In the genomic region with DNA sequence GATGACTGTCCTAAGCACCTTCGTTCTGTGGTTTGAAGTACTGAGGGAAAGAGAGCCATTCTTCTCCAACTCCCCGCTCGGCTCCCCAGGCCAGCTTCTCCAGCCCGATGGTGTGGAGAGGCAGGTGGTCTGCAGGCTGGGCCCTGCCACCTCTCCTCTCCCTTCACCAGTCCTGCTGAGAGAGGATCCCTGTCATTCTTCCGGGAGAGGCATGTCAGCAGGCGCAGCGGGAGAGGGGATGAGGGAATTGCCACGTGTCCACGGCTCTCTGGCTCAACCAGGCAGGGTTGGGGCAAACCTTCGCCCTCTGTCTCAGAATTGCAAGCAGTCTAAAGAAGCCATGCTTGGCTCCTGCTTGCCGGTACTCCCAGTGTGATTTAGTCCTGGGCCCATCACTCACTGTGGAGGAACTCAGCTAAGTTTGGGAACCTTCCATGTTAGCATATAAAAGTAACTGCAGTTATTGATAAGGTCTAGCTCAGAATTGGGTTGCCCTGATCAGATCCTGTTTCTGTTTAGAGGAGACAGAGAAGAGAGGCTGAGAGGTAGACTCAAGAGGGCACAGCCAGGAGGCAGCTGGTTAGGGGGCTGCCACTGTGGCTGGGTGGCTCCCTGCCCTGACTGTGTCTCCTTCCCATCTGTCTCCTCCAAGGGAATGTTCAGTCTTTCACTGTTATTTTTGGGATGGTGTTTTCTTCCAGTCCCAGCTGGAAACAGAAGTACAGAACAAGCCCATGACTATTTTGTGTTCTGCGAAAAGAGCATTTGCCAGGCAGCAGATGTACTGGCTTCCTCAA, we compare ENCODE assay signal across 20 cellular contexts. TPM values are rescaled to one million over a fixed set of nuclear protein-coding genes. Genes with fewer than 3 reads are reported as not detected.
DNase-seq lines count a peak whose midpoint lies in the region; ATAC-seq and TF ChIP-seq lines count a peak whose summit lies in the region.
"Had no signal": no experiment of that assay in that cellular context is flagged by ENCODE, and none has a peak within 500 bp of the region (broad histone marks: within the 10 kb centered on the region; RNA-seq: fewer than 3 reads in every experiment).

No MANE protein-coding gene starts in this region.

- H3K27ac ChIP-seq in CD4-positive, alpha-beta T cell (ENCODE audit: low read depth, low read length): no peak overlapping the region
- peak overlapping the region; percentile 49 for H3K27ac ChIP-seq in neural progenitor cell
- no peak overlapping the region for H3K27ac ChIP-seq in upper lobe of left lung
- H3K27ac ChIP-seq: GM23248, left lung, parathyroid adenoma had no signal

- peak; percentile 21 for ATAC-seq in activated CD4-positive, alpha-beta T cell treated with anti-CD3 and anti-CD28 coated beads for 36 hours
- no peak for ATAC-seq in CD4-positive, alpha-beta T cell (ENCODE audit: poor library complexity)
- peak; percentile 38 for ATAC-seq in activated naive CD8-positive, alpha-beta T cell treated with anti-CD3 and anti-CD28 coated beads, Interleukin-2, amount 10 ng/mL, durations not matched to agents 7 days and 5 days (ENCODE audit: low read depth)
- ATAC-seq in GM19395 (IDR thresholded peaks at IDR 0.05; ENCODE audit: unreplicated experiment) (no peak), upper lobe of left lung (ENCODE audit: low FRiP score in 2 of 2) (no peak)
- ATAC-seq: esophagus mucosa, left lung, mucosa of descending colon had no signal

- H3K4me2 ChIP-seq in neural progenitor cell: peak overlapping the region; percentile 62

- H3K4me1 Mint-ChIP-seq in activated CD4-positive, alpha-beta T cell treated with anti-CD3 and anti-CD28 coated beads for 36 hours: peaks cover 76% of the 10 kb centered on the region
- H3K4me1 Mint-ChIP-seq in CD4-positive, alpha-beta T cell (ENCODE audit: low read depth): peaks cover 90% of the 10 kb centered on the region
- peaks cover 21% of the 10 kb centered on the region for H3K4me1 Mint-ChIP-seq in activated naive CD8-positive, alpha-beta T cell treated with anti-CD3 and anti-CD28 coated beads, Interleukin-2, amount 10 ng/mL, durations not matched to agents 7 days and 5 days
- peaks cover 70% of the 10 kb centered on the region for H3K4me1 Mint-ChIP-seq in neural progenitor cell

- WGBS in upper lobe of left lung, 2 donors: 68 to 73% methylated on average over 7 to 12 of the region's 12 CpGs

- H3K27ac Mint-ChIP-seq in activated CD4-positive, alpha-beta T cell treated with anti-CD3 and anti-CD28 coated beads for 36 hours: peak overlapping the region; percentile 66
- H3K27ac Mint-ChIP-seq in CD4-positive, alpha-beta T cell: peak overlapping the region; percentile 69
- H3K27ac Mint-ChIP-seq in activated naive CD8-positive, alpha-beta T cell treated with anti-CD3 and anti-CD28 coated beads, Interleukin-2, amount 10 ng/mL, durations not matched to agents 7 days and 5 days: peak overlapping the region; percentile 54
- peak overlapping the region; percentile 98 for H3K27ac Mint-ChIP-seq in neural progenitor cell

- no peak overlapping the region for H3K4me3 ChIP-seq in neural progenitor cell
- H3K4me3 ChIP-seq in upper lobe of left lung: no peak overlapping the region
- H3K4me3 ChIP-seq: GM23248, left lung, mucosa of descending colon, skin epidermis had no signal

- no peak for TF ChIP-seq POLR2A in upper lobe of left lung (IDR thresholded peaks at IDR 0.05)

- H3K27me3 Mint-ChIP-seq in activated CD4-positive, alpha-beta T cell treated with anti-CD3 and anti-CD28 coated beads for 36 hours: no peaks in the 10 kb centered on the region
- H3K27me3 Mint-ChIP-seq in CD4-positive, alpha-beta T cell: no peaks in the 10 kb centered on the region
- peaks cover 8% of the 10 kb centered on the region for H3K27me3 Mint-ChIP-seq in activated naive CD8-positive, alpha-beta T cell treated with anti-CD3 and anti-CD28 coated beads, Interleukin-2, amount 10 ng/mL, durations not matched to agents 7 days and 5 days
- H3K27me3 Mint-ChIP-seq in neural progenitor cell (ENCODE audit: insufficient read depth, low read depth): peaks cover 3% of the 10 kb centered on the region
- H3K27me3 Mint-ChIP-seq: central memory CD8-positive, alpha-beta T cell had no signal

- H3K9me3 ChIP-seq in CD4-positive, alpha-beta T cell (ENCODE audit: control insufficient read depth, low read length): no peaks in the 10 kb centered on the region
- H3K9me3 ChIP-seq in neural progenitor cell (ENCODE audit: low read depth) (no peaks in the 10 kb centered on the region), upper lobe of left lung (no peaks in the 10 kb centered on the region)
- H3K9me3 ChIP-seq: left lung, mucosa of descending colon had no signal

- peaks cover 28% of the 10 kb centered on the region for H3F3A ChIP-seq in neural progenitor cell (ENCODE audit: low read depth)

- no peak overlapping the region for H3K9ac ChIP-seq in neural progenitor cell
- H3K9ac ChIP-seq: GM23248, parathyroid adenoma had no signal

- H3K4me3 Mint-ChIP-seq in activated CD4-positive, alpha-beta T cell treated with anti-CD3 and anti-CD28 coated beads for 36 hours: peak overlapping the region; percentile 7
- H3K4me3 Mint-ChIP-seq in CD4-positive, alpha-beta T cell: peak overlapping the region; percentile 59
- peak overlapping the region; percentile 30 for H3K4me3 Mint-ChIP-seq in activated naive CD8-positive, alpha-beta T cell treated with anti-CD3 and anti-CD28 coated beads, Interleukin-2, amount 10 ng/mL, durations not matched to agents 7 days and 5 days
- H3K4me3 Mint-ChIP-seq in neural progenitor cell: peak overlapping the region; percentile 73
- H3K4me3 Mint-ChIP-seq: central memory CD8-positive, alpha-beta T cell had no signal

- no peak for TF ChIP-seq EP300 in upper lobe of left lung (IDR thresholded peaks at IDR 0.05)

- H3K9me3 Mint-ChIP-seq in activated CD4-positive, alpha-beta T cell treated with anti-CD3 and anti-CD28 coated beads for 36 hours (ENCODE audit: low read depth): no peaks in the 10 kb centered on the region
- H3K9me3 Mint-ChIP-seq in CD4-positive, alpha-beta T cell: no peaks in the 10 kb centered on the region
- H3K9me3 Mint-ChIP-seq in activated naive CD8-positive, alpha-beta T cell treated with anti-CD3 and anti-CD28 coated beads, Interleukin-2, amount 10 ng/mL, durations not matched to agents 7 days and 5 days: no peaks in the 10 kb centered on the region
- peaks cover 8% of the 10 kb centered on the region for H3K9me3 Mint-ChIP-seq in neural progenitor cell
- H3K9me3 Mint-ChIP-seq: central memory CD8-positive, alpha-beta T cell had no signal

- peaks cover 5% of the 10 kb centered on the region for H3K36me3 Mint-ChIP-seq in activated CD4-positive, alpha-beta T cell treated with anti-CD3 and anti-CD28 coated beads for 36 hours (ENCODE audit: low read depth)
- H3K36me3 Mint-ChIP-seq in CD4-positive, alpha-beta T cell (ENCODE audit: low read depth): peaks cover 30% of the 10 kb centered on the region
- peaks cover 13% of the 10 kb centered on the region for H3K36me3 Mint-ChIP-seq in activated naive CD8-positive, alpha-beta T cell treated with anti-CD3 and anti-CD28 coated beads, Interleukin-2, amount 10 ng/mL, durations not matched to agents 7 days and 5 days
- peaks cover 15% of the 10 kb centered on the region for H3K36me3 Mint-ChIP-seq in neural progenitor cell

- peaks cover 58% of the 10 kb centered on the region for H3K4me1 ChIP-seq in neural progenitor cell
- H3K4me1 ChIP-seq in upper lobe of left lung: peaks cover 0 to 7% (median 0%) of the 10 kb centered on the region in 4 donors
- H3K4me1 ChIP-seq: parathyroid adenoma had no signal

- H3K27me3 ChIP-seq in CD4-positive, alpha-beta T cell (ENCODE audit: control insufficient read depth, insufficient read depth, low read length): no peaks in the 10 kb centered on the region
- no peaks in the 10 kb centered on the region for H3K27me3 ChIP-seq in neural progenitor cell
- peaks cover 0 to 1% (median 0%) of the 10 kb centered on the region in 4 donors for H3K27me3 ChIP-seq in upper lobe of left lung

- H3K79me2 ChIP-seq in neural progenitor cell (ENCODE audit: low read depth): peaks cover 52% of the 10 kb centered on the region
- H3K79me2 ChIP-seq: parathyroid adenoma had no signal

- CTCF ChIA-PET in activated CD4-positive, alpha-beta T cell treated with anti-CD3 and anti-CD28 coated beads for 36 hours (lab: Charles Lee): interaction anchor here (0.7 to 1.5 kb wide), 5 partner anchors 9 to 111 kb away, joined by 3 to 7 read pairs (median 5); a partner anchor contains a TSS
- CTCF ChIA-PET in CD4-positive, alpha-beta T cell (lab: Charles Lee): interaction anchor here (1.2 kb wide), 1 partner anchor 16 kb away, joined by 4 read pairs; no protein-coding TSS in a partner anchor

- intact Hi-C loops in activated CD4-positive, alpha-beta T cell treated with anti-CD3 and anti-CD28 coated beads for 36 hours (cut with DNase I, micrococcal nuclease): no loop called here
- intact Hi-C loops in CD4-positive, alpha-beta T cell (cut with DNase I, micrococcal nuclease): no loop called here

- no peaks in the 10 kb centered on the region for H3K36me3 ChIP-seq in neural progenitor cell
- H3K36me3 ChIP-seq in upper lobe of left lung: no peaks in the 10 kb centered on the region
- H3K36me3 ChIP-seq: left lung had no signal

- POLR2A ChIA-PET in activated CD4-positive, alpha-beta T cell treated with anti-CD3 and anti-CD28 coated beads for 36 hours (lab: Charles Lee): interaction anchor here (1.2 kb wide), 2 partner anchors 9 to 17 kb away, joined by 3 read pairs; a partner anchor contains a TSS
- POLR2A ChIA-PET in CD4-positive, alpha-beta T cell (lab: Charles Lee): interaction anchor here (0.6 to 1.5 kb wide), 4 partner anchors 9 to 110 kb away, joined by 3 to 7 read pairs (median 4); a partner anchor contains a TSS
- POLR2A ChIA-PET in activated naive CD8-positive, alpha-beta T cell treated with anti-CD3 and anti-CD28 coated beads, Interleukin-2, amount 10 ng/mL, durations not matched to agents 7 days and 5 days (lab: Charles Lee): interaction anchor here (0.7 to 1.3 kb wide), 4 partner anchors 9 to 110 kb away, joined by 3 to 5 read pairs (median 3); a partner anchor contains a TSS

- peaks cover 50% of the 10 kb centered on the region for H4K20me1 ChIP-seq in neural progenitor cell (ENCODE audit: low read depth)

- no peak for DNase-seq in activated CD4-positive, alpha-beta T cell treated with anti-CD3 and anti-CD28 coated beads for 36 hours
- DNase-seq in activated CD4-positive, alpha-beta T cell treated with anti-CD3 and anti-CD28 coated beads, Interleukin-2, amount 50 U/mL, for 4 hours: no peak
- DNase-seq in CD4-positive, alpha-beta T cell: no peak
- no peak for DNase-seq in activated naive CD8-positive, alpha-beta T cell treated with anti-CD3 and anti-CD28 coated beads, Interleukin-2, amount 10 ng/mL, durations not matched to agents 7 days and 5 days
- no peak for DNase-seq in neural progenitor cell (ENCODE audit: low spot score)
- DNase-seq in DMS114 treated with DMSO at 0.1 percent for 48 hours (lab: John Stamatoyannopoulos, UW; ENCODE audit: unreplicated experiment): no peak
- DNase-seq in upper lobe of left lung: no peak
- DNase-seq: activated CD4-positive, alpha-beta T cell treated with anti-CD3 and anti-CD28 coated beads for 4 hours; DMS79; GM23248; left lung; mucosa of descending colon; NCI-H1436 treated with DMSO at 0.1 percent for 48 hours; NCI-H2171; stimulated activated CD4-positive, alpha-beta T cell treated with anti-CD3 and anti-CD28 coated beads, Interleukin-4, amount 100 ng/mL, for 4 hours had no signal

- TF ChIP-seq CTCF in CD4-positive, alpha-beta T cell (IDR thresholded peaks at IDR 0.05): no peak
- TF ChIP-seq CTCF in neural progenitor cell (IDR thresholded peaks at IDR 0.05) (no peak), upper lobe of left lung (IDR thresholded peaks at IDR 0.05) (no peak)

- H2AFZ ChIP-seq in neural progenitor cell (replicated peaks): no peak overlapping the region
- H2AFZ ChIP-seq: GM23248, parathyroid adenoma had no signal

RNA-seq across cellular contexts. Expression of a gene that starts 17.4 kb away (rescaled TPM):
- 1 to 10 TPM; 5.0 to 5.7 TPM for total RNA-seq in activated CD4-positive, alpha-beta T cell treated with anti-CD3 and anti-CD28 coated beads for 36 hours
- 10 to 100 TPM in 1 of 2 experiments, 1 to 10 TPM in 1; 9.3 to 11.5 TPM for total RNA-seq in CD4-positive, alpha-beta T cell
- 10 to 100 TPM in 1 of 2 experiments, 1 to 10 TPM in 1; 9.3 to 10.0 TPM for total RNA-seq in activated naive CD8-positive, alpha-beta T cell treated with anti-CD3 and anti-CD28 coated beads, Interleukin-2, amount 10 ng/mL, durations not matched to agents 7 days and 5 days
- total RNA-seq in neural progenitor cell (ENCODE audit: low replicate concordance) (21.2 and 21.5 TPM in 2 replicates), upper lobe of left lung (1 to 10 TPM; 2.7 to 7.2 (median 4.3) TPM)

Comparison
In these comparisons a context has a peak if more than half of its experiments do, and no peak if none do; other contexts are left out.
1. ATAC-seq: peak in activated CD4-positive, alpha-beta T cell treated with anti-CD3 and anti-CD28 coated beads for 36 hours (single experiment) and activated naive CD8-positive, alpha-beta T cell treated with anti-CD3 and anti-CD28 coated beads, Interleukin-2, amount 10 ng/mL, durations not matched to agents 7 days and 5 days (single experiment); none in CD4-positive, alpha-beta T cell (single experiment), GM19395 (single experiment) and upper lobe of left lung (0 of 2).
2. H3K4me3 Mint-ChIP-seq: peak in every context shown above with its lines; median percentile 73 in neural progenitor cell; 59 in CD4-positive, alpha-beta T cell; 30 in activated naive CD8-positive, alpha-beta T cell treated with anti-CD3 and anti-CD28 coated beads, Interleukin-2, amount 10 ng/mL, durations not matched to agents 7 days and 5 days; 7 in activated CD4-positive, alpha-beta T cell treated with anti-CD3 and anti-CD28 coated beads for 36 hours.
3. Peak in every context shown above with its lines, with median percentiles within 50 percentile points of each other: H3K27ac Mint-ChIP-seq.